ENCODE assay signal across 12 cellular contexts in genomic region chr10:52437205-52437646, GRCh38.
DNase-seq lines count a peak whose midpoint lies in the region; ATAC-seq and TF ChIP-seq lines count a peak whose summit lies in the region.
"Had no signal": no experiment of that assay in that cellular context is flagged by ENCODE, and none has a peak within 500 bp of the region (broad histone marks: within the 10 kb centered on the region; RNA-seq: fewer than 3 reads in every experiment).

No MANE protein-coding gene starts in this region.

- H3K4me1 Mint-ChIP-seq in HFFc6 (ENCODE audit: low read depth) (peaks cover 57% of the 10 kb centered on the region), natural killer cell (peaks cover 9 to 15% of the 10 kb centered on the region in 2 donors), type B pancreatic cell (ENCODE audit: unreplicated experiment) (no peaks in the 10 kb centered on the region)
- H3K4me1 Mint-ChIP-seq: activated naive CD8-positive, alpha-beta T cell treated with anti-CD3 and anti-CD28 coated beads, Interleukin-2, amount 10 ng/mL, durations not matched to agents 7 days and 5 days; WTC11 had no signal

- H3K9me3 ChIP-seq in ascending aorta = no peaks in the 10 kb centered on the region
- H3K9me3 ChIP-seq in hepatocyte (ENCODE audit: low read depth) = no peaks in the 10 kb centered on the region

- no peaks in the 10 kb centered on the region for H3K9me2 ChIP-seq in hepatocyte (replicated peaks; ENCODE audit: insufficient read depth)

- H3K36me3 Mint-ChIP-seq in HFFc6 (ENCODE audit: low read depth) = peaks cover 5% of the 10 kb centered on the region; the same call in 1 of the 2 replicates
- H3K36me3 Mint-ChIP-seq in natural killer cell = no peaks in the 10 kb centered on the region
- H3K36me3 Mint-ChIP-seq in type B pancreatic cell = no peaks in the 10 kb centered on the region
- H3K36me3 Mint-ChIP-seq: activated naive CD8-positive, alpha-beta T cell treated with anti-CD3 and anti-CD28 coated beads, Interleukin-2, amount 10 ng/mL, durations not matched to agents 7 days and 5 days; WTC11 had no signal

- intact Hi-C loops in natural killer cell (cut with micrococcal nuclease) (no loop called here), ascending aorta (cut with DNase I) (no loop called here)

- no peaks in the 10 kb centered on the region for H3K79me2 ChIP-seq in hepatocyte

- H3K36me3 ChIP-seq in ascending aorta (no peaks in the 10 kb centered on the region), hepatocyte (replicated peaks; ENCODE audit: insufficient read depth, low read depth) (no peaks in the 10 kb centered on the region)

- no peaks in the 10 kb centered on the region for H3K27me3 ChIP-seq in ascending aorta
- H3K27me3 ChIP-seq in hepatocyte = no peaks in the 10 kb centered on the region

- no peak overlapping the region for H3K4me3 ChIP-seq in ascending aorta
- H3K4me3 ChIP-seq in hepatocyte = no peak overlapping the region

- no peak overlapping the region for H3K4me3 Mint-ChIP-seq in HFFc6
- H3K4me3 Mint-ChIP-seq in natural killer cell = peak overlapping the region; percentile 72
- H3K4me3 Mint-ChIP-seq in type B pancreatic cell = no peak overlapping the region
- H3K4me3 Mint-ChIP-seq: activated naive CD8-positive, alpha-beta T cell treated with anti-CD3 and anti-CD28 coated beads, Interleukin-2, amount 10 ng/mL, durations not matched to agents 7 days and 5 days; effector memory CD8-positive, alpha-beta T cell; WTC11 had no signal

- DNase-seq in HFFc6 (no peak), natural killer cell (no peak), type B pancreatic cell (ENCODE audit: extremely low spot score, unreplicated experiment) (no peak), NCI-H1417 (lab: John Stamatoyannopoulos, UW) (no peak), ascending aorta (ENCODE audit: low spot score in 2 of 2) (no peak), hepatocyte (ENCODE audit: low spot score) (no peak)
- DNase-seq: activated naive CD8-positive, alpha-beta T cell treated with anti-CD3 and anti-CD28 coated beads, Interleukin-2, amount 10 ng/mL, durations not matched to agents 7 days and 5 days; effector memory CD8-positive, alpha-beta T cell; NCI-H1092 had no signal

- H3K4me2 ChIP-seq in hepatocyte = no peak overlapping the region

- H3K27ac ChIP-seq in ascending aorta = no peak overlapping the region
- H3K27ac ChIP-seq in hepatocyte = no peak overlapping the region

- TF ChIP-seq CTCF in HFFc6 (IDR thresholded peaks at IDR 0.05) (no peak), natural killer cell (IDR thresholded peaks at IDR 0.05) (no peak), type B pancreatic cell (conservative IDR thresholded peaks at IDR 0.05) (no peak), ascending aorta (IDR thresholded peaks at IDR 0.05) (no peak), hepatocyte (IDR thresholded peaks at IDR 0.05; ENCODE audit: poor library complexity) (no peak)

- ATAC-seq in GM19023 (IDR thresholded peaks at IDR 0.05; ENCODE audit: unreplicated experiment) (peak; percentile 73), HG03439 (IDR thresholded peaks at IDR 0.05; ENCODE audit: unreplicated experiment) (peak; percentile 80), natural killer cell (peak; percentile 87 to 93 (median 90))
- ATAC-seq: effector memory CD8-positive, alpha-beta T cell; WTC11 had no signal

- H4K20me1 ChIP-seq in hepatocyte (ENCODE audit: insufficient read depth, poor library complexity, severe bottlenecking) = no peaks in the 10 kb centered on the region

- H3K27me3 Mint-ChIP-seq in HFFc6 (ENCODE audit: insufficient read depth) (no peaks in the 10 kb centered on the region; the same call in 1 of the 2 replicates), natural killer cell (ENCODE audit: low read depth in 2 of 2) (no peaks in the 10 kb centered on the region), type B pancreatic cell (no peaks in the 10 kb centered on the region)
- H3K27me3 Mint-ChIP-seq: activated naive CD8-positive, alpha-beta T cell treated with anti-CD3 and anti-CD28 coated beads, Interleukin-2, amount 10 ng/mL, durations not matched to agents 7 days and 5 days; effector memory CD8-positive, alpha-beta T cell had no signal

- H3K4me1 ChIP-seq in ascending aorta = no peaks in the 10 kb centered on the region
- H3K4me1 ChIP-seq in hepatocyte (ENCODE audit: insufficient read depth) = no peaks in the 10 kb centered on the region

- WGBS in hepatocyte (ENCODE audit: low lambda C conversion rate, missing lambda C conversion rate) = 92% methylated on average over 1 of the region's 1 CpG

- H3K27ac Mint-ChIP-seq in HFFc6 (peak overlapping the region; percentile 75; the same call in 1 of the 2 replicates), natural killer cell (peak overlapping the region; percentile 81 to 85), type B pancreatic cell (no peak overlapping the region)
- H3K27ac Mint-ChIP-seq: activated naive CD8-positive, alpha-beta T cell treated with anti-CD3 and anti-CD28 coated beads, Interleukin-2, amount 10 ng/mL, durations not matched to agents 7 days and 5 days; effector memory CD8-positive, alpha-beta T cell; WTC11 had no signal

- no peak overlapping the region for H2AFZ ChIP-seq in hepatocyte

- H3K9me3 Mint-ChIP-seq in HFFc6 (no peaks in the 10 kb centered on the region), natural killer cell (no peaks in the 10 kb centered on the region), type B pancreatic cell (no peaks in the 10 kb centered on the region)
- H3K9me3 Mint-ChIP-seq: activated naive CD8-positive, alpha-beta T cell treated with anti-CD3 and anti-CD28 coated beads, Interleukin-2, amount 10 ng/mL, durations not matched to agents 7 days and 5 days; WTC11 had no signal
